In the genomic region with DNA sequence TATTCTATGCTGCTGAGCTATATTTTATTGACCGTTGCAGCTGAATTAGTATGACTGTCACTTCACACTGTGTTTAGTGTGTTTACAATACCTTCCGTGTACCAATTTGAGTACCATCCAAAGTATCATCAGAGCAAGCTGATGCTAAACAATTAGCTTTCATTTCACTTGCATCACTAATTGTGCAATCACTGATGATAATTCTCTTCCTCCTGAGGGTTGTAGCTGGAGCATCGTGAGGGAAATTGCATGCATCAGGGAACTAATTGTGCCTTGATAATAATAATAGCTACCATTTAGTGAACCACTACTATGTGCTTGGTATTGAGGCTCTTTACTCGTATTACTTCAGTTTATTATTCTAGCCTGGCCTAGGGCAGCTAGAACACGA, we compare ENCODE assay signal across 10 cellular contexts.
"Had no signal": no experiment of that assay in that cellular context is flagged by ENCODE, and none has a peak within 500 bp of the region (broad histone marks: within the 10 kb centered on the region; RNA-seq: fewer than 3 reads in every experiment).

No MANE protein-coding gene starts in this region.

- ATAC-seq: gastrocnemius medialis, upper lobe of right lung had no signal

- H3K27ac ChIP-seq: cardiac muscle cell, gastrocnemius medialis, testis, upper lobe of right lung had no signal

- DNase-seq: activated B cell treated with CpG ODN at 0.5 μM for 24 hours; activated CD4-positive, alpha-beta T cell treated with anti-CD3 and anti-CD28 coated beads, Interleukin-2, amount 10 ng/mL, durations not matched to agents 24 days and 14 days; activated naive CD4-positive, alpha-beta T cell treated with Interleukin-2 at 50 U/mL for 16 hours; gastrocnemius medialis; stimulated activated CD4-positive, alpha-beta T cell treated with anti-CD3 and anti-CD28 coated beads, Interleukin-4, amount 100 ng/mL, for 1 hour; stimulated activated CD8-positive, alpha-beta memory T cell treated with anti-CD3 and anti-CD28 coated beads, Interleukin-4, amount 100 ng/mL, for 48 hours; testis; upper lobe of right lung had no signal

- H3K36me3 ChIP-seq: cardiac muscle cell, gastrocnemius medialis, upper lobe of right lung had no signal

- FAIRE-seq: astrocyte had no signal

- H3K4me1 ChIP-seq: gastrocnemius medialis, testis, upper lobe of right lung had no signal

- H3K9me3 ChIP-seq: gastrocnemius medialis, testis, upper lobe of right lung had no signal

- H3K4me3 ChIP-seq: cardiac muscle cell, gastrocnemius medialis, testis, upper lobe of right lung had no signal
